In genomic region chr10:77894058-77894457, GRCh38 we compare ENCODE assay signal across 21 cellular contexts.
"Had no signal": no experiment of that assay in that cellular context is flagged by ENCODE, and none has a peak within 500 bp of the region (broad histone marks: within the 10 kb centered on the region; RNA-seq: fewer than 3 reads in every experiment).

No MANE protein-coding gene starts in this region.

- H3K9me3 ChIP-seq: esophagus squamous epithelium, left lung, right atrium auricular region, stomach, testis, upper lobe of right lung had no signal

- DNase-seq: activated CD4-positive, CD25-positive, alpha-beta regulatory T cell treated with anti-CD3 and anti-CD28 coated beads, Interleukin-2, amount 50 U/mL, for 72 hours; activated CD8-positive, alpha-beta memory T cell treated with anti-CD3 and anti-CD28 coated beads for 24 hours; activated CD8-positive, alpha-beta memory T cell treated with anti-CD3 and anti-CD28 coated beads, Interleukin-2, amount 50 U/mL, for 48 hours; activated effector memory CD4-positive, alpha-beta T cell treated with anti-CD3 and anti-CD28 coated beads, Interleukin-2, amount 50 U/mL, for 16 hours; activated naive CD4-positive, alpha-beta T cell treated with anti-CD3 and anti-CD28 coated beads, Interleukin-2, amount 50 U/mL, for 16 hours; activated T-cell treated with anti-CD3 and anti-CD28 coated beads, Interleukin-2, amount 50 U/mL, for 48 hours; effector CD8-positive, alpha-beta T cell; esophagus squamous epithelium; hypothalamus; left lung; occipital lobe; stomach; T-helper 1 cell; T1000; testis; upper lobe of right lung had no signal

- H3K27me3 ChIP-seq: esophagus squamous epithelium, left lung, right atrium auricular region, stomach, testis, upper lobe of right lung had no signal

- ATAC-seq: left lung, upper lobe of right lung had no signal

- H3K9me3 Mint-ChIP-seq: dendritic cell treated with granulocyte-macrophage colony-stimulating factor and Interleukin-4, amounts not matched to agents 40 ng/mL and 50 ng/mL, for 4 days had no signal

- FAIRE-seq: astrocyte, endothelial cell of umbilical vein had no signal

- H3K36me3 ChIP-seq: esophagus squamous epithelium, left lung, right atrium auricular region, stomach, upper lobe of right lung had no signal

- H3K27ac Mint-ChIP-seq: dendritic cell treated with granulocyte-macrophage colony-stimulating factor and Interleukin-4, amounts not matched to agents 40 ng/mL and 50 ng/mL, for 4 days had no signal

- H3K27ac ChIP-seq: left lung, right atrium auricular region, testis, upper lobe of right lung had no signal

- H3K4me3 Mint-ChIP-seq: dendritic cell treated with granulocyte-macrophage colony-stimulating factor and Interleukin-4, amounts not matched to agents 40 ng/mL and 50 ng/mL, for 4 days had no signal

- H3K4me3 ChIP-seq: esophagus squamous epithelium, left lung, right atrium auricular region, skin epidermis, stomach, testis, upper lobe of right lung had no signal
